In genomic region chr9:120477534-120478001, GRCh38 we compare ENCODE assay signal across 8 cellular contexts.
A peak's percentile ranks its signal among the peaks of the same experiment; 100 is the strongest.
DNase-seq lines count a peak whose midpoint lies in the region; ATAC-seq and TF ChIP-seq lines count a peak whose summit lies in the region.

No MANE protein-coding gene starts in this region.

- no peak overlapping the region for H2BK15ac ChIP-seq in mesendoderm (replicated peaks; ENCODE audit: low read depth)

- peaks cover 64% of the 10 kb centered on the region for H3K36me3 ChIP-seq in WERI-Rb-1
- no peaks in the 10 kb centered on the region for H3K36me3 ChIP-seq in mesendoderm (ENCODE audit: control insufficient read depth, insufficient read depth, low read length)
- H3K36me3 ChIP-seq in thyroid gland, result no peaks in the 10 kb centered on the region

- no peak overlapping the region for H3K23ac ChIP-seq in mesendoderm (ENCODE audit: low read length)

- no peak overlapping the region for H3K9ac ChIP-seq in mesendoderm (ENCODE audit: low read length)

- DNase-seq in DMS53 treated with DMSO at 0.1 percent for 48 hours (lab: John Stamatoyannopoulos, UW; ENCODE audit: unreplicated experiment) (peak; percentile 22), NCI-H1092 treated with DMSO at 0.1 percent for 48 hours (lab: John Stamatoyannopoulos, UW) (peak; percentile 59), WERI-Rb-1 (peak; percentile 79), epithelial cell of proximal tubule (ENCODE audit: low read depth) (peak; percentile 80), mesendoderm (peak; percentile 67), thyroid gland (peak; percentile 65 to 69), activated gamma-delta T cell (lab: John Stamatoyannopoulos, UW) (no peak)

- H3K4me1 ChIP-seq in mesendoderm (ENCODE audit: control insufficient read depth, low read depth, low read length) (no peaks in the 10 kb centered on the region), thyroid gland (peaks cover 0 to 23% of the 10 kb centered on the region in 2 donors)

- H3K27ac ChIP-seq in WERI-Rb-1, result no peak overlapping the region
- no peak overlapping the region for H3K27ac ChIP-seq in mesendoderm (ENCODE audit: low read depth, low read length)
- H3K27ac ChIP-seq in thyroid gland, result peak overlapping the region in 1 of 3 donors; percentile 11

- no peak overlapping the region for H3K4me2 ChIP-seq in mesendoderm (ENCODE audit: low read length)

- H3K79me1 ChIP-seq in mesendoderm (ENCODE audit: low read length), result no peaks in the 10 kb centered on the region

- H3K4me3 ChIP-seq in WERI-Rb-1 (ENCODE audit: low read depth, low read length) (no peak overlapping the region), epithelial cell of proximal tubule (ENCODE audit: low read depth, low read length) (no peak overlapping the region), mesendoderm (ENCODE audit: low read length) (no peak overlapping the region), thyroid gland (replicated peaks in 1 of 3) (no peak overlapping the region)

- H3K27me3 ChIP-seq in WERI-Rb-1 (ENCODE audit: insufficient read depth, low read depth, severe bottlenecking) (no peaks in the 10 kb centered on the region), mesendoderm (ENCODE audit: insufficient read depth, low read length, poor library complexity) (no peaks in the 10 kb centered on the region), thyroid gland (no peaks in the 10 kb centered on the region)

- H3K79me2 ChIP-seq in mesendoderm (ENCODE audit: control insufficient read depth, insufficient read depth, low read length), result no peaks in the 10 kb centered on the region

- H3K9me3 ChIP-seq in WERI-Rb-1 (ENCODE audit: severe bottlenecking) (no peaks in the 10 kb centered on the region), thyroid gland (no peaks in the 10 kb centered on the region)

- WGBS in mesendoderm (ENCODE audit: extremely low coverage, insufficient coverage, low lambda C conversion rate), result no CpG with 5 or more reads among the region's 3 CpGs
- 15% methylated on average over 3 of the region's 3 CpGs for WGBS in thyroid gland, 2 donors

- no peak overlapping the region for H2BK120ac ChIP-seq in mesendoderm (ENCODE audit: low read depth, low read length)

- H4K5ac ChIP-seq in mesendoderm (ENCODE audit: low read length), result no peak overlapping the region

- no peak for TF ChIP-seq POLR2A in thyroid gland (IDR thresholded peaks at IDR 0.05)

- H3K56ac ChIP-seq in mesendoderm (ENCODE audit: low read length), result no peak overlapping the region

- H2AK5ac ChIP-seq in mesendoderm (ENCODE audit: low read length), result no peak overlapping the region

- no peak overlapping the region for H3K4ac ChIP-seq in mesendoderm (ENCODE audit: low read depth, low read length)

- TF ChIP-seq CTCF in WERI-Rb-1 (IDR thresholded peaks at IDR 0.05; ENCODE audit: low read depth, low read length) (peak; percentile 98), epithelial cell of proximal tubule (conservative IDR thresholded peaks at IDR 0.05; ENCODE audit: low read depth, low read length) (peak; percentile 99), thyroid gland (IDR thresholded peaks at IDR 0.05) (peak; percentile 73 to 96 (median 81))

- no peak overlapping the region for H3K18ac ChIP-seq in mesendoderm (ENCODE audit: low read length)

- intact Hi-C loops in thyroid gland (cut with DNase I), result no loop called here

- H4K8ac ChIP-seq in mesendoderm (ENCODE audit: low read depth, low read length), result no peak overlapping the region

- ATAC-seq in GM21529 (IDR thresholded peaks at IDR 0.05; ENCODE audit: unreplicated experiment), result peak; percentile 69

- no peak overlapping the region for H2BK5ac ChIP-seq in mesendoderm (ENCODE audit: low read length)
